Comparison of ENCODE assay signal across 1 cellular context in genomic region chr12:43835656-43836454, GRCh38.
TF ChIP-seq lines count a peak whose summit lies in the region.

TMEM117 (plus strand) TSS chr12:43836081.

TF ChIP-seq in K562, 482 proteins besides CTCF, POLR2A, EP300 and RAD21 (continued from another document and continues in another):
- TF ChIP-seq MGA (IDR thresholded peaks at IDR 0.05) = peak; percentile 71
- TF ChIP-seq ZNF239 (CRISPR knock-in tag; IDR thresholded peaks at IDR 0.05) = no peak
- 0 out of 2 replicates have a peak, but pooled peaks have one; percentile 31 for TF ChIP-seq ZNF24 (IDR thresholded peaks at IDR 0.05)
- no peak; the same call in none of the 2 replicates for TF ChIP-seq CREB1 (IDR thresholded peaks at IDR 0.05)
- no peak for TF ChIP-seq CREB1 (CRISPR knock-in tag; IDR thresholded peaks at IDR 0.05)
- no peak for TF ChIP-seq CHAMP1 (IDR thresholded peaks at IDR 0.05)
- TF ChIP-seq RFX7 (CRISPR knock-in tag; IDR thresholded peaks at IDR 0.05) = no peak
- no peak for TF ChIP-seq E2F1 (CRISPR knock-in tag; IDR thresholded peaks at IDR 0.05)
- peak in 1 of 2 experiments; percentile 55; a peak in 1 of 4 replicates for TF ChIP-seq MAZ (CRISPR knock-in tag; conservative IDR thresholded peaks at IDR 0.05 in 1 of 2, IDR thresholded peaks at IDR 0.05 in 1 of 2)
- no peak for TF ChIP-seq USF1 (CRISPR knock-in tag; IDR thresholded peaks at IDR 0.05)
- peak; percentile 92 for TF ChIP-seq L3MBTL2 (IDR thresholded peaks at IDR 0.05)
- TF ChIP-seq GABPB1 (CRISPR knock-in tag; IDR thresholded peaks at IDR 0.05) = no peak
- peak; percentile 75 for TF ChIP-seq MAX (CRISPR knock-in tag; IDR thresholded peaks at IDR 0.05)
- peak; percentile 34; the same call in 1 of the 2 replicates for TF ChIP-seq ZNF592 (IDR thresholded peaks at IDR 0.05)
- TF ChIP-seq ZSCAN29 (IDR thresholded peaks at IDR 0.05) = no peak
- TF ChIP-seq ZNF280A (IDR thresholded peaks at IDR 0.05; ENCODE audit: low read depth, partially characterized antibody) = no peak
- TF ChIP-seq ZBTB9 (CRISPR knock-in tag; IDR thresholded peaks at IDR 0.05) = 0 out of 2 replicates have a peak, but pooled peaks have one; percentile 34
- TF ChIP-seq HMGN3 (IDR thresholded peaks at IDR 0.05; ENCODE audit: borderline replicate concordance, extremely low read depth, insufficient read length, low read depth, low read length) = peak; percentile 32
- no peak for TF ChIP-seq SIN3A (IDR thresholded peaks at IDR 0.05; ENCODE audit: borderline replicate concordance in 2 of 2, control insufficient read depth in 1 of 2, low read depth in 2 of 2, low read length in 2 of 2)
- no peak for TF ChIP-seq SLC30A9 (CRISPR knock-in tag; IDR thresholded peaks at IDR 0.05)
- peak; percentile 11; the same call in 1 of the 2 replicates for TF ChIP-seq CREM (IDR thresholded peaks at IDR 0.05; ENCODE audit: low read depth)
- peak; percentile 74; the same call in 1 of the 2 replicates for TF ChIP-seq FOXP4 (CRISPR knock-in tag; IDR thresholded peaks at IDR 0.05; ENCODE audit: borderline replicate concordance)
